In the genomic region with DNA sequence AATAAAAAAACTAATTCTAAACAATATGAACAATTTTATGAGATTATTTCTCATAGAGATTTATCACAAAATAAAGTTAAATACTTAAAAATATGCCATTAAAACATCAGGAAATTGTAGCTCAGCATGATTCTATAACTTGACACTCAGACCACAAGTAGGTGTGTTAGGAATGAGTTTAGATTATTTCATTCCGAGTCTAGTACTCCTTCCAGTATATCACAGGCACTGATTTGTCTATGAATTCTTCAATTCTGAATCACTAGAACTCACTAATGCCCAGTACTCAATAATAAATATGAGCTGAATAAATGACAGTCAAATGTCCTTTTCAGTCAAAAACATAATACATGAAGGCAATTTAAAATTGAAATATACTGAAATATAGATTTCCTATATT, we compare ENCODE assay signal across 24 cellular contexts.
"Had no signal": no experiment of that assay in that cellular context is flagged by ENCODE, and none has a peak within 500 bp of the region (broad histone marks: within the 10 kb centered on the region; RNA-seq: fewer than 3 reads in every experiment).

No MANE protein-coding gene starts in this region.

- DNase-seq: activated CD4-positive, alpha-beta memory T cell treated with anti-CD3 and anti-CD28 coated beads, Interleukin-2, amount 10 ng/mL, durations not matched to agents 7 days and 5 days; activated CD4-positive, alpha-beta T cell treated with anti-CD3 and anti-CD28 coated beads for 36 hours; activated CD4-positive, alpha-beta T cell treated with anti-CD3 and anti-CD28 coated beads, Interleukin-2, amount 10 ng/mL, durations not matched to agents 24 days and 14 days; activated CD4-positive, CD25-positive, alpha-beta regulatory T cell; activated CD4-positive, CD25-positive, alpha-beta regulatory T cell treated with anti-CD3 and anti-CD28 coated beads, Interleukin-2, amount 50 U/mL, for 72 hours; activated CD8-positive, alpha-beta memory T cell treated with anti-CD3 and anti-CD28 coated beads, Interleukin-2, amount 50 U/mL, for 48 hours; activated gamma-delta T cell; activated naive CD4-positive, alpha-beta T cell; activated naive CD4-positive, alpha-beta T cell treated with anti-CD3 and anti-CD28 coated beads, Interleukin-2, amount 10 ng/mL, durations not matched to agents 7 days and 5 days; activated naive CD8-positive, alpha-beta T cell treated with anti-CD3 and anti-CD28 coated beads, Interleukin-2, amount 10 ng/mL, durations not matched to agents 7 days and 5 days; activated T-cell treated with anti-CD3 and anti-CD28 coated beads for 4 hours; activated T-cell treated with anti-CD3 and anti-CD28 coated beads, Interleukin-2, amount 50 U/mL, for 24 hours; activated T-cell treated with anti-CD3 and anti-CD28 coated beads, Interleukin-2, amount 50 U/mL, for 72 hours; cortex of kidney; dermis blood vessel endothelial cell; effector CD4-positive, alpha-beta T cell; effector memory CD8-positive, alpha-beta T cell; esophagus squamous epithelium; head of caudate nucleus; T-helper 2 cell had no signal

- H3K4me1 ChIP-seq: ascending aorta, breast epithelium had no signal

- H3K4me3 ChIP-seq: ascending aorta, breast epithelium, esophagus squamous epithelium had no signal

- H3K27ac ChIP-seq: ascending aorta, breast epithelium, epithelial cell of prostate, esophagus squamous epithelium had no signal

- H3K9me3 ChIP-seq: ascending aorta, breast epithelium, esophagus squamous epithelium had no signal

- H3K27me3 ChIP-seq: ascending aorta, breast epithelium, esophagus squamous epithelium had no signal

- ATAC-seq: activated CD4-positive, alpha-beta T cell treated with anti-CD3 and anti-CD28 coated beads for 36 hours; activated naive CD4-positive, alpha-beta T cell treated with anti-CD3 and anti-CD28 coated beads, Interleukin-2, amount 50 U/mL, for 72 hours; activated T-cell treated with anti-CD3 and anti-CD28 coated beads, Interleukin-2, amount 50 U/mL, for 72 hours; effector memory CD8-positive, alpha-beta T cell had no signal
